10 cellular contexts compared by ENCODE assay signal in the genomic region with DNA sequence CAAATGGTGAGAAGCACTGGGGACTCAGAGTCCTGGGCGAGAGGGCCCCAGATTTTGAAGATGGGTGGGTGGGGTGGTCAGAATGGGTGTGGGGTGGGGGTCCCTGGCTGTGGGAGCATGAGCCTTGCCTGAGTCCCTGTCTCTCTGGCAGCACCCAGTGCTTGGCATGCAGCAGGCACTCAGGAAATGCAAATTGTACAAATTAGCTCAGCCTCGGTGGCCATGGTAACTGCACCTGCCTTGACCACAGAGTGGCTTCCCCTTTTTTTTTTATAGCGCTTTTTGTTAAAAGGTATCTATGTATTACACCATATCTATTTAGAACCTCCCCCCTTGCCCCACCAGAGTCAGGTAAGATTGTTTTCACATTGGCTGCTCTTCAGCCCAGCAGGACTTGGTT. TPM values are rescaled to one million over a fixed set of nuclear protein-coding genes. Genes with fewer than 3 reads are reported as not detected.
DNase-seq lines count a peak whose midpoint lies in the region; ATAC-seq and TF ChIP-seq lines count a peak whose summit lies in the region.
"Had no signal": no experiment of that assay in that cellular context is flagged by ENCODE, and none has a peak within 500 bp of the region (broad histone marks: within the 10 kb centered on the region; RNA-seq: fewer than 3 reads in every experiment).

No MANE protein-coding gene starts in this region.

- H3K23ac ChIP-seq in IMR-90 (ENCODE audit: low read depth, low read length): no peak overlapping the region

- H4K8ac ChIP-seq in IMR-90 (ENCODE audit: low read depth in 2 of 2, low read length in 2 of 2): no peak overlapping the region

- peaks cover 12% of the 10 kb centered on the region; the same call in 1 of the 2 replicates for H3K4me1 ChIP-seq in IMR-90 (ENCODE audit: control insufficient read depth, insufficient read depth, low read length)
- H3K4me1 ChIP-seq in GM23338 (ENCODE audit: insufficient read depth): no peaks in the 10 kb centered on the region

- H3K79me2 ChIP-seq in GM23338 (replicated peaks; ENCODE audit: insufficient read depth): no peaks in the 10 kb centered on the region

- H3K27ac ChIP-seq in IMR-90 (ENCODE audit: insufficient read depth, low read length): peak overlapping the region; percentile 11; the same call in 1 of the 2 replicates
- H3K27ac ChIP-seq in GM23338 (ENCODE audit: low read depth): no peak overlapping the region

- H2BK20ac ChIP-seq in IMR-90 (ENCODE audit: low read depth, low read length): no peak overlapping the region

- H3K4me3 Mint-ChIP-seq in GM23338 (no peak overlapping the region), Calu3 (ENCODE audit: low read depth, unreplicated experiment) (no peak overlapping the region)
- H3K4me3 Mint-ChIP-seq: brain had no signal

- H3K36me3 Mint-ChIP-seq in GM23338 (ENCODE audit: low read depth) (no peaks in the 10 kb centered on the region), Calu3 (ENCODE audit: insufficient read depth, unreplicated experiment) (no peaks in the 10 kb centered on the region)
- H3K36me3 Mint-ChIP-seq: brain had no signal

- POLR2A ChIA-PET in IMR-90 (lab: Charles Lee; ENCODE audit: unreplicated experiment): no interaction called here

- no peak for DNase-seq in IMR-90
- no peak for DNase-seq in GM23338 (ENCODE audit: low spot score)
- no peak for DNase-seq in Calu3
- DNase-seq in stimulated activated naive CD4-positive, alpha-beta T cell treated with Interleukin-2 at 50 U/mL for 16 hours (lab: John Stamatoyannopoulos, UW): no peak
- DNase-seq: HCEC 1CT, T-helper 1 cell had no signal

- no peaks in the 10 kb centered on the region; the same call in 1 of the 2 replicates for H4K20me1 ChIP-seq in IMR-90 (ENCODE audit: insufficient read depth, low read length)
- H4K20me1 ChIP-seq in GM23338 (replicated peaks; ENCODE audit: insufficient read depth): peaks cover 7% of the 10 kb centered on the region; the same call in 1 of the 2 replicates

- no peak overlapping the region; the same call in 1 of the 2 replicates for H3K14ac ChIP-seq in IMR-90 (replicated peaks; ENCODE audit: low read depth, low read length)

- CTCF ChIA-PET in IMR-90 (lab: Yijun Ruan, JAX): interaction anchor here (0.7 kb wide), 1 partner anchor 74 kb away, joined by 3 read pairs; no protein-coding TSS in a partner anchor
- CTCF ChIA-PET in Calu3 (lab: Charles Lee): interaction anchor here (0.6 kb wide), 1 partner anchor 972 kb away, joined by 9 read pairs; no protein-coding TSS in a partner anchor

- no peak overlapping the region for H3K9ac ChIP-seq in IMR-90 (ENCODE audit: low read depth, low read length)

- no peaks in the 10 kb centered on the region for H3F3A ChIP-seq in GM23338 (replicated peaks; ENCODE audit: low read depth)

- WGBS in IMR-90 (ENCODE audit: extremely low coverage in 2 of 2, insufficient read length in 1 of 2), 2 experiments: no CpG with 5 or more reads among the region's 3 CpGs

- no peak overlapping the region for H3K4me3 ChIP-seq in IMR-90 (ENCODE audit: insufficient read depth, low read depth, low read length)
- no peak overlapping the region for H3K4me3 ChIP-seq in GM23338

- H3K9me1 ChIP-seq in IMR-90 (ENCODE audit: insufficient read depth, low read length): peaks cover 8% of the 10 kb centered on the region; the same call in 1 of the 2 replicates

- TF ChIP-seq RAD21 in IMR-90 (IDR thresholded peaks at IDR 0.05; ENCODE audit: low read length): no peak

- no peak overlapping the region for H3K18ac ChIP-seq in IMR-90 (ENCODE audit: low read depth, low read length)

- TF ChIP-seq POLR2A in IMR-90 (IDR thresholded peaks at IDR 0.05; ENCODE audit: low read depth, low read length): no peak

- in situ Hi-C loops in IMR-90 (cut with MboI; ENCODE audit: low sequenced_read_pairs): no loop called here

- intact Hi-C loops in IMR-90 (cut with micrococcal nuclease): no loop called here
- intact Hi-C loops in Calu3 (cut with micrococcal nuclease; ENCODE audit: unreplicated experiment): no loop called here

- no peaks in the 10 kb centered on the region for H3K79me1 ChIP-seq in IMR-90 (ENCODE audit: low read depth in 1 of 2, low read length in 2 of 2)

- H3K27ac Mint-ChIP-seq in GM23338: no peak overlapping the region
- no peak overlapping the region for H3K27ac Mint-ChIP-seq in Calu3 (ENCODE audit: unreplicated experiment)
- H3K27ac Mint-ChIP-seq: brain had no signal

- H4K91ac ChIP-seq in IMR-90 (ENCODE audit: insufficient read depth, low read depth, low read length): no peak overlapping the region

- no peak overlapping the region for H2AK9ac ChIP-seq in IMR-90 (replicated peaks; ENCODE audit: low read depth, low read length, poor library complexity)

- no peak overlapping the region for H2AK5ac ChIP-seq in IMR-90 (ENCODE audit: low read depth, low read length)

- dilution Hi-C loops in IMR-90 (cut with HindIII; ENCODE audit: low sequenced_read_pairs, unreplicated experiment): no loop called here

- no TSS peak for BruUV-seq in IMR-90 (replicated peaks; lab: Mats Ljungman, UMichigan)
- no TSS peak for BruUV-seq in Calu3 (replicated peaks; lab: Mats Ljungman, UMichigan)

- H4K5ac ChIP-seq in IMR-90 (ENCODE audit: low read depth, low read length): no peak overlapping the region

- H3K27me3 Mint-ChIP-seq in GM23338 (ENCODE audit: insufficient read depth, low read depth, poor library complexity): peaks cover 58% of the 10 kb centered on the region
- H3K27me3 Mint-ChIP-seq in Calu3 (ENCODE audit: unreplicated experiment): peaks cover 80% of the 10 kb centered on the region

- H2BK120ac ChIP-seq in IMR-90 (ENCODE audit: low read depth, low read length): no peak overlapping the region

- H3K27me3 ChIP-seq in IMR-90 (ENCODE audit: control insufficient read depth, insufficient read depth, low read length) (peaks cover 30% of the 10 kb centered on the region), GM23338 (ENCODE audit: insufficient read depth) (peaks cover 48% of the 10 kb centered on the region)

- H3K4me1 Mint-ChIP-seq in GM23338 (peaks cover 11% of the 10 kb centered on the region), Calu3 (ENCODE audit: low read depth, unreplicated experiment) (no peaks in the 10 kb centered on the region)

- H3K4me2 ChIP-seq in IMR-90 (ENCODE audit: low read depth, low read length) (no peak overlapping the region), GM23338 (no peak overlapping the region)

- H3K9me3 Mint-ChIP-seq in GM23338 (no peaks in the 10 kb centered on the region; the same call in 2 of the 3 replicates), Calu3 (ENCODE audit: low read depth, unreplicated experiment) (no peaks in the 10 kb centered on the region)

- peak; percentile 84 for ATAC-seq in GM18870 (IDR thresholded peaks at IDR 0.05; ENCODE audit: unreplicated experiment)
- peak; percentile 84 for ATAC-seq in GM21737 (IDR thresholded peaks at IDR 0.05; ENCODE audit: unreplicated experiment)
- ATAC-seq in IMR-90 (ENCODE audit: low read depth): no peak
- ATAC-seq in esophagus mucosa: peak; percentile 23
- no peak for ATAC-seq in GM23338

- no peaks in the 10 kb centered on the region for H3K36me3 ChIP-seq in IMR-90 (ENCODE audit: control insufficient read depth, insufficient read depth, low read length)
- H3K36me3 ChIP-seq in GM23338 (ENCODE audit: insufficient read depth): no peaks in the 10 kb centered on the region

- H3K4ac ChIP-seq in IMR-90 (ENCODE audit: low read depth, low read length): no peak overlapping the region

- no peak overlapping the region for H2BK5ac ChIP-seq in IMR-90 (ENCODE audit: low read depth, low read length, poor library complexity, severe bottlenecking)

- no peaks in the 10 kb centered on the region for H3K9me3 ChIP-seq in IMR-90 (ENCODE audit: control insufficient read depth, insufficient read depth, low read length)

- no peak overlapping the region for H3K56ac ChIP-seq in IMR-90 (ENCODE audit: extremely low read depth, insufficient read depth, low read length)

- TF ChIP-seq CTCF in IMR-90 (conservative IDR thresholded peaks at IDR 0.05; ENCODE audit: low read depth, low read length) (no peak), GM23338 (conservative IDR thresholded peaks at IDR 0.05; ENCODE audit: low read depth in 2 of 2) (no peak), Calu3 (IDR thresholded peaks at IDR 0.05; ENCODE audit: unreplicated experiment) (no peak)

- no peak overlapping the region for H2BK15ac ChIP-seq in IMR-90 (ENCODE audit: low read depth, low read length)

- H2AFZ ChIP-seq in IMR-90 (replicated peaks; ENCODE audit: low read length, poor library complexity) (no peak overlapping the region), GM23338 (no peak overlapping the region)

- H3K9me2 ChIP-seq in GM23338 (ENCODE audit: insufficient read depth): no peaks in the 10 kb centered on the region

TF ChIP-seq in IMR-90, 13 proteins besides CTCF, POLR2A, EP300 and RAD21 (continues in another document):
- TF ChIP-seq MXI1 (IDR thresholded peaks at IDR 0.05; ENCODE audit: borderline replicate concordance, low read depth, low read length): no peak
- no peak for TF ChIP-seq CHD1 (IDR thresholded peaks at IDR 0.05; ENCODE audit: low read depth, low read length)
- no peak for TF ChIP-seq NFE2L2 (IDR thresholded peaks at IDR 0.05; ENCODE audit: low read depth, low read length)
- TF ChIP-seq RCOR1 (IDR thresholded peaks at IDR 0.05; ENCODE audit: insufficient replicate concordance, low read length): no peak
- no peak for TF ChIP-seq MAFK (IDR thresholded peaks at IDR 0.05; ENCODE audit: low read depth, low read length)
- no peak for TF ChIP-seq FOS (IDR thresholded peaks at IDR 0.05; ENCODE audit: low read depth, low read length)
- TF ChIP-seq BHLHE40 (IDR thresholded peaks at IDR 0.05; ENCODE audit: low read depth, low read length): no peak

TF ChIP-seq in GM23338, 12 proteins besides CTCF, POLR2A, EP300 and RAD21:
- TF ChIP-seq EZH2phosphoT487 (IDR thresholded peaks at IDR 0.05; ENCODE audit: unreplicated experiment) (no peak), ZNF114 (CRISPR knock-in tag; IDR thresholded peaks at IDR 0.05) (no peak), ZNF331 (CRISPR knock-in tag; IDR thresholded peaks at IDR 0.05; ENCODE audit: low read depth) (no peak)

RNA-seq across cellular contexts. Expression of gene PITX1, which starts 19.2 kb away (rescaled TPM):
- total RNA-seq in IMR-90 (2012; rRNA removed) (10.3 and 10.4 TPM in 2 replicates), esophagus mucosa (689 TPM), Calu3 (2022) (12.1 and 12.9 TPM in 2 replicates)
- polyA plus RNA-seq in IMR-90 (2012; rRNA removed) (29.8 and 41.9 TPM in 2 replicates), GM23338 (2016; fragmentation: Nextera tagmentation; extraction: Ambion mirVana) (not detected in 2 replicates)
- polyA plus RNA-seq in IMR-90 (2012; cell fraction: cytosol; rRNA removed): 29.9 and 83.6 TPM in 2 replicates
- 40.5 and 74.0 TPM in 2 replicates for polyA plus RNA-seq in IMR-90 (2012; cell fraction: nucleus; rRNA removed; ENCODE audit: low replicate concordance)
- not detected in 2 replicates for total RNA-seq in GM23338 (2014; rRNA removed; shearing (Covaris generic))

Comparison
In these comparisons a context has a peak if more than half of its experiments do, and no peak if none do; other contexts are left out.
1. ATAC-seq: peak in GM18870 (single experiment), GM21737 (single experiment) and esophagus mucosa (single experiment); none in IMR-90 (single experiment) and GM23338 (single experiment).
2. RNA of gene PITX1, which starts 19.2 kb away (total RNA-seq): 689 TPM in esophagus mucosa (single experiment); 12.1 to 12.9 TPM in Calu3, 10.3 to 10.4 TPM in IMR-90 and not detected in GM23338; every median in the first group is over 10 times any median in the second.